In genomic region chr1:166300767-166301166, GRCh38 we compare ENCODE assay signal across 26 cellular contexts.
"Had no signal": no experiment of that assay in that cellular context is flagged by ENCODE, and none has a peak within 500 bp of the region (broad histone marks: within the 10 kb centered on the region; RNA-seq: fewer than 3 reads in every experiment).

No MANE protein-coding gene starts in this region.

- H3K36me3 ChIP-seq: adrenal gland had no signal

- H3K4me3 ChIP-seq: adrenal gland, coronary artery, PC-9 had no signal

- H3K4me3 Mint-ChIP-seq: activated CD8-positive, alpha-beta T cell treated with anti-CD3 and anti-CD28 coated beads, Interleukin-2, amount 10 ng/mL, durations not matched to agents 7 days and 5 days; activated naive CD8-positive, alpha-beta T cell treated with anti-CD3 and anti-CD28 coated beads, Interleukin-2, amount 10 ng/mL, durations not matched to agents 7 days and 5 days had no signal

- H3K9me3 ChIP-seq: adrenal gland, SK-N-SH had no signal

- H3K4me2 ChIP-seq: PC-9, SK-N-SH had no signal

- H3K9ac ChIP-seq: SK-N-SH had no signal

- H3K27ac ChIP-seq: adrenal gland, coronary artery, PC-9 had no signal

- H3K27me3 ChIP-seq: adrenal gland had no signal

- FAIRE-seq: bronchial epithelial cell had no signal

- DNase-seq: activated CD4-positive, alpha-beta T cell treated with anti-CD3 and anti-CD28 coated beads for 48 hours; activated CD4-positive, alpha-beta T cell treated with anti-CD3 and anti-CD28 coated beads, Interleukin-2, amount 50 U/mL, for 4 hours; activated CD4-positive, CD25-positive, alpha-beta regulatory T cell treated with anti-CD3 and anti-CD28 coated beads, Interleukin-2, amount 50 U/mL, for 72 hours; activated CD8-positive, alpha-beta memory T cell treated with anti-CD3 and anti-CD28 coated beads, Interleukin-2, amount 50 U/mL, for 48 hours; activated CD8-positive, alpha-beta T cell treated with anti-CD3 and anti-CD28 coated beads, Interleukin-2, amount 10 ng/mL, durations not matched to agents 7 days and 5 days; activated naive CD4-positive, alpha-beta T cell treated with anti-CD3 and anti-CD28 coated beads, Interleukin-2, amount 50 U/mL, for 16 hours; activated naive CD8-positive, alpha-beta T cell treated with anti-CD3 and anti-CD28 coated beads, Interleukin-2, amount 10 ng/mL, durations not matched to agents 7 days and 5 days; activated T-cell treated with anti-CD3 and anti-CD28 coated beads, Interleukin-2, amount 50 U/mL, for 1 hour; adrenal gland; anterior cingulate cortex; central memory CD4-positive, alpha-beta T cell; Kasumi-1; KBM-7; MM.1S; NCI-H1105; NCI-H1436; NCI-H187 treated with DMSO at 0.1 percent for 48 hours; NCI-H2081 treated with DMSO at 0.1 percent for 48 hours; NCI-H446 treated with DMSO at 0.1 percent for 48 hours; NCI-H526; NCI-H774; PC-9; SK-N-SH; T-helper 1 cell had no signal

- H2AFZ ChIP-seq: PC-9 had no signal

- H3K27me3 Mint-ChIP-seq: activated naive CD8-positive, alpha-beta T cell treated with anti-CD3 and anti-CD28 coated beads, Interleukin-2, amount 10 ng/mL, durations not matched to agents 7 days and 5 days had no signal

- H3K27ac Mint-ChIP-seq: activated CD8-positive, alpha-beta T cell treated with anti-CD3 and anti-CD28 coated beads, Interleukin-2, amount 10 ng/mL, durations not matched to agents 7 days and 5 days; activated naive CD8-positive, alpha-beta T cell treated with anti-CD3 and anti-CD28 coated beads, Interleukin-2, amount 10 ng/mL, durations not matched to agents 7 days and 5 days had no signal

- H3K36me3 Mint-ChIP-seq: activated naive CD8-positive, alpha-beta T cell treated with anti-CD3 and anti-CD28 coated beads, Interleukin-2, amount 10 ng/mL, durations not matched to agents 7 days and 5 days had no signal

- H3K9me2 ChIP-seq: SK-N-SH had no signal

- H3K4me1 ChIP-seq: adrenal gland had no signal

- ATAC-seq: activated CD8-positive, alpha-beta T cell treated with anti-CD3 and anti-CD28 coated beads, Interleukin-2, amount 10 ng/mL, durations not matched to agents 7 days and 5 days had no signal
